20 cellular contexts compared by ENCODE assay signal in the genomic region with DNA sequence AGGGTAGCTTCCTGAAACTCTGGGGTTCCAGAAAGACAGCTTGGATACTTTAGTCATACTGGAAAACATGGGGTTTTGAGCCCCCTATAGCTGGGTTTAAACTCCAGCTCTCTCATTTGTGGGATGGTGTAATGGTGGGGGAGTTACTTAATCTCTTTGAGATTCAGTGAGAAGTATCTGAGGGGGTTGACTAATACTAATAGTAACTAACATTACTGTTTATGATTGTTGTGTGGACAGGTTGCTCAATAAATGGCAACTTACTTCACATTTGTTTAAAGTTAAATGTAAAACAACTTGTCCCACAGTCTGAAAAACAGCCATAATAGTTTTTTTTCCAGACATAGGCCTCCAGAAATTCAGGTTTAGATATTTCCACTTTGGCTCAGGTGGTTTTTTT.
"Had no signal": no experiment of that assay in that cellular context is flagged by ENCODE, and none has a peak within 500 bp of the region (broad histone marks: within the 10 kb centered on the region; RNA-seq: fewer than 3 reads in every experiment).

No MANE protein-coding gene starts in this region.

- ATAC-seq: activated CD4-positive, alpha-beta T cell treated with anti-CD3 and anti-CD28 coated beads for 36 hours; activated naive CD4-positive, alpha-beta T cell treated with anti-CD3 and anti-CD28 coated beads, Interleukin-2, amount 50 U/mL, for 72 hours; left cardiac atrium; psoas muscle; right cardiac atrium; stimulated activated naive CD8-positive, alpha-beta T cell treated with anti-CD3 and anti-CD28 coated beads, Interleukin-15, Interleukin-2, amounts not matched to agents 100 U/mL and 50 U/mL, for 24 hours; WTC11 had no signal

- H2AFZ ChIP-seq: hepatocyte had no signal

- H3K27me3 Mint-ChIP-seq: activated CD4-positive, alpha-beta T cell treated with anti-CD3 and anti-CD28 coated beads for 36 hours; dendritic cell treated with granulocyte-macrophage colony-stimulating factor and Interleukin-4, amounts not matched to agents 40 ng/mL and 50 ng/mL, for 4 days had no signal

- H3K4me2 ChIP-seq: hepatocyte had no signal

- H3K9me3 ChIP-seq: adrenal gland, psoas muscle, tibial artery had no signal

- DNase-seq: activated CD4-positive, alpha-beta T cell treated with anti-CD3 and anti-CD28 coated beads for 36 hours; activated CD4-positive, alpha-beta T cell treated with anti-CD3 and anti-CD28 coated beads, Interleukin-2, amount 50 U/mL, for 48 hours; activated gamma-delta T cell treated with Interleukin-2 at 50 U/mL for 16 hours; effector memory CD4-positive, alpha-beta T cell; foreskin fibroblast; left cardiac atrium; psoas muscle; right cardiac atrium; stimulated activated naive CD8-positive, alpha-beta T cell treated with anti-CD3 and anti-CD28 coated beads, Interleukin-15, Interleukin-2, amounts not matched to agents 100 U/mL and 50 U/mL, for 24 hours; substantia nigra; T-helper 2 cell; tibial artery had no signal

- H3K36me3 Mint-ChIP-seq: activated naive CD4-positive, alpha-beta T cell treated with anti-CD3 and anti-CD28 coated beads, Interleukin-2, amount 50 U/mL, for 72 hours; WTC11 had no signal

- H3K4me3 Mint-ChIP-seq: activated CD4-positive, alpha-beta T cell treated with anti-CD3 and anti-CD28 coated beads for 36 hours; activated T-helper 1 cell treated with anti-CD3 and anti-CD28 coated beads, Interleukin-12 subunit alpha, Interleukin-12 subunit beta, Interleukin-2, Interleukin-4 antibody, amounts not matched to agents 30 ng/mL and 10 ng/mL and 1 ng/mL, durations not matched to agents 14 hours and 24 hours and 36 hours; dendritic cell treated with granulocyte-macrophage colony-stimulating factor and Interleukin-4, amounts not matched to agents 40 ng/mL and 50 ng/mL, for 4 days; nephron; WTC11 had no signal

- H3K4me1 Mint-ChIP-seq: nephron had no signal

- H3K27ac ChIP-seq: adrenal gland, cardiac muscle cell, hepatocyte, psoas muscle, tibial artery had no signal

- H3K4me3 ChIP-seq: adrenal gland, cardiac muscle cell, hepatocyte, psoas muscle, tibial artery had no signal

- H3K79me2 ChIP-seq: hepatocyte had no signal

- H3K27ac Mint-ChIP-seq: activated CD4-positive, alpha-beta T cell treated with anti-CD3 and anti-CD28 coated beads for 36 hours; activated naive CD4-positive, alpha-beta T cell treated with anti-CD3 and anti-CD28 coated beads, Interleukin-2, amount 50 U/mL, for 72 hours; activated T-helper 1 cell treated with anti-CD3 and anti-CD28 coated beads, Interleukin-12 subunit alpha, Interleukin-12 subunit beta, Interleukin-2, Interleukin-4 antibody, amounts not matched to agents 30 ng/mL and 10 ng/mL and 1 ng/mL, durations not matched to agents 14 hours and 24 hours and 36 hours; dendritic cell treated with granulocyte-macrophage colony-stimulating factor and Interleukin-4, amounts not matched to agents 40 ng/mL and 50 ng/mL, for 4 days; nephron; WTC11 had no signal

- H3K36me3 ChIP-seq: adrenal gland, cardiac muscle cell, tibial artery had no signal

- H3K27me3 ChIP-seq: adrenal gland, cardiac muscle cell, hepatocyte, tibial artery had no signal

- H3K4me1 ChIP-seq: adrenal gland had no signal

- H3K9me3 Mint-ChIP-seq: activated naive CD4-positive, alpha-beta T cell treated with anti-CD3 and anti-CD28 coated beads, Interleukin-2, amount 50 U/mL, for 72 hours; activated T-helper 1 cell treated with anti-CD3 and anti-CD28 coated beads, Interleukin-12 subunit alpha, Interleukin-12 subunit beta, Interleukin-2, Interleukin-4 antibody, amounts not matched to agents 30 ng/mL and 10 ng/mL and 1 ng/mL, durations not matched to agents 14 hours and 24 hours and 36 hours; dendritic cell treated with granulocyte-macrophage colony-stimulating factor and Interleukin-4, amounts not matched to agents 40 ng/mL and 50 ng/mL, for 4 days; nephron; WTC11 had no signal
